Comparison of ENCODE assay signal across 12 cellular contexts in the genomic region with DNA sequence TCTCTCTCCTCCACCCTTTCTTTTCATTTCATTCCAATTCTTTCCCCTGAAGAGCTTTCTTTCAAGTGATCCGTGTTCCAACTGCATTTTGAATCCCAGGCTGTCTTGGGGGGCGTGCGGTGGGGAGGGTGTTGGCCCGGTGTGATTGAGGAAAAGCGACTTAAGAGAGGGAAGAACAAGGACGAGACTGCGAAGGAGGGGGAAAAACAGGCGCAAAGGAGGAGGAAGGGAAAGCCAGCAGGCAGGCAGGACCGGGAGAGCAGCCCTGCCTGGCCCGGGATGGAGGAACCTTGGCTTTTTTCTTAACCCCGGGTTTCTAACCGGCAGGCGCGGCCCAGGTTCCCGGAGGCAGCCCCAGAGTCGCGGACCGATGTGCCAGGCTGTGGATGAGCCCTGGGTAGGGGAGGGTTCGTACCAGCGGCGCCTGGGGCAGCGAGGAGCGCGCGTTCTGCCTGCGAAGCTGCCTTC. TPM values are rescaled to one million over a fixed set of nuclear protein-coding genes. Genes with fewer than 3 reads are reported as not detected.
DNase-seq lines count a peak whose midpoint lies in the region; FAIRE-seq and TF ChIP-seq lines count a peak whose summit lies in the region.
"Had no signal": no experiment of that assay in that cellular context is flagged by ENCODE, and none has a peak within 500 bp of the region (broad histone marks: within the 10 kb centered on the region; RNA-seq: fewer than 3 reads in every experiment).

No MANE protein-coding gene starts in this region.

- TF ChIP-seq CTCF in H9 (conservative IDR thresholded peaks at IDR 0.05) (no peak), H1 (IDR thresholded peaks at IDR 0.05; ENCODE audit: control extremely low read depth in 1 of 3, insufficient read depth in 1 of 3, low read depth in 1 of 3, low read length in 3 of 3) (no peak)

- H2AK5ac ChIP-seq in H9 (ENCODE audit: insufficient read length, low read length), result no peak overlapping the region
- no peak overlapping the region for H2AK5ac ChIP-seq in H1 (ENCODE audit: low read depth, low read length)

- CTCF ChIA-PET in activated naive CD4-positive, alpha-beta T cell treated with anti-CD3 and anti-CD28 coated beads, Interleukin-2, amount 10 ng/mL, durations not matched to agents 7 days and 5 days (lab: Charles Lee), result interaction anchor here (0.6 kb wide), 1 partner anchor 41 kb away, joined by 3 read pairs; no protein-coding TSS in a partner anchor
- CTCF ChIA-PET in H1 (lab: Charles Lee; ENCODE audit: partially characterized antibody), result interaction anchor here (0.8 to 1.6 kb wide), 7 partner anchors 10 to 683 kb away, joined by 3 to 7 read pairs (median 4); no protein-coding TSS in a partner anchor

- peak overlapping the region; percentile 7 for H3K27ac Mint-ChIP-seq in activated naive CD4-positive, alpha-beta T cell treated with anti-CD3 and anti-CD28 coated beads, Interleukin-2, amount 10 ng/mL, durations not matched to agents 7 days and 5 days
- H3K27ac Mint-ChIP-seq in H9, result no peak overlapping the region
- peak overlapping the region; percentile 38 for H3K27ac Mint-ChIP-seq in stimulated activated naive CD8-positive, alpha-beta T cell treated with anti-CD3 and anti-CD28 coated beads, Interleukin-15, Interleukin-2, amounts not matched to agents 100 ng/mL and 50 ng/mL, for 24 hours

- no peak overlapping the region for H4K8ac ChIP-seq in H9 (replicated peaks; ENCODE audit: insufficient read length, low read depth, low read length)
- no peak overlapping the region; the same call in 1 of the 2 replicates for H4K8ac ChIP-seq in H1 (ENCODE audit: extremely low read depth, insufficient read depth, low read length)

- H3K79me2 ChIP-seq in H9 (ENCODE audit: insufficient read depth, low read length) (no peaks in the 10 kb centered on the region), H1 (ENCODE audit: control insufficient read depth in 1 of 2, insufficient read depth in 2 of 2, low read length in 2 of 2) (no peaks in the 10 kb centered on the region)

- peaks cover 33% of the 10 kb centered on the region for H3K23me2 ChIP-seq in H9 (ENCODE audit: insufficient read length, low read depth, low read length, poor library complexity, severe bottlenecking)
- peaks cover 21% of the 10 kb centered on the region; the same call in 1 of the 2 replicates for H3K23me2 ChIP-seq in H1 (ENCODE audit: low read depth, low read length)

- H3K9ac ChIP-seq in H9 (ENCODE audit: extremely low read depth, insufficient read length, low read length), result no peak overlapping the region
- H3K9ac ChIP-seq in H1 (replicated peaks in 1 of 4; ENCODE audit: extremely low read depth in 1 of 4, low read depth in 3 of 4, low read length in 3 of 4), result no peak overlapping the region

- H3K18ac ChIP-seq in H9 (ENCODE audit: insufficient read length, low read depth, low read length) (no peak overlapping the region), H1 (ENCODE audit: extremely low read depth, low read length) (peak overlapping the region; percentile 24; the same call in 1 of the 2 replicates)

- peak overlapping the region; percentile 40 to 68 (median 47); a peak in 7 of 8 replicates for H3K4me3 ChIP-seq in H1 (ENCODE audit: extremely low read depth in 1 of 4, insufficient read depth in 2 of 4, low read depth in 3 of 4, low read length in 4 of 4)
- H3K4me3 ChIP-seq: pancreas had no signal

- H2BK5ac ChIP-seq in H9 (ENCODE audit: insufficient read length, low read length), result no peak overlapping the region
- no peak overlapping the region for H2BK5ac ChIP-seq in H1 (ENCODE audit: low read depth, low read length)

- peaks cover 16% of the 10 kb centered on the region for H3K4me1 Mint-ChIP-seq in activated naive CD4-positive, alpha-beta T cell treated with anti-CD3 and anti-CD28 coated beads, Interleukin-2, amount 10 ng/mL, durations not matched to agents 7 days and 5 days
- H3K4me1 Mint-ChIP-seq in H9, result peaks cover 42 to 50% of the 10 kb centered on the region in 2 experiments
- H3K4me1 Mint-ChIP-seq in stimulated activated naive CD8-positive, alpha-beta T cell treated with anti-CD3 and anti-CD28 coated beads, Interleukin-15, Interleukin-2, amounts not matched to agents 100 ng/mL and 50 ng/mL, for 24 hours (ENCODE audit: low read depth), result peaks cover 16% of the 10 kb centered on the region

- H3K4me2 ChIP-seq in H9 (ENCODE audit: insufficient read depth, insufficient read length, low read length) (peak overlapping the region; percentile 93), H1 (ENCODE audit: insufficient read depth in 1 of 2, low read depth in 2 of 2, low read length in 2 of 2) (peak overlapping the region; percentile 91 to 93)

- H4K20me1 ChIP-seq in H9 (ENCODE audit: control insufficient read depth, insufficient read depth, insufficient read length) (no peaks in the 10 kb centered on the region), H1 (replicated peaks in 1 of 2; ENCODE audit: control insufficient read depth in 1 of 2, insufficient read depth in 2 of 2, low read length in 2 of 2) (peaks cover 4 to 11% of the 10 kb centered on the region in 2 experiments)

- H2BK120ac ChIP-seq in H9 (ENCODE audit: low read depth, low read length, poor library complexity, severe bottlenecking) (no peak overlapping the region), H1 (replicated peaks; ENCODE audit: low read depth, low read length) (no peak overlapping the region)

- H3K23ac ChIP-seq in H9 (ENCODE audit: insufficient read length, low read depth, low read length) (no peak overlapping the region), H1 (ENCODE audit: insufficient read length) (no peak overlapping the region)

- no peaks in the 10 kb centered on the region for H3K9me3 ChIP-seq in H9 (ENCODE audit: control insufficient read depth, low read depth, low read length)
- no peaks in the 10 kb centered on the region; a peak in 1 of 4 replicates for H3K9me3 ChIP-seq in H1 (ENCODE audit: insufficient read depth in 2 of 2, low read depth in 1 of 2, low read length in 1 of 2)
- H3K9me3 ChIP-seq: pancreas had no signal

- H3K36me3 Mint-ChIP-seq in activated naive CD4-positive, alpha-beta T cell treated with anti-CD3 and anti-CD28 coated beads, Interleukin-2, amount 10 ng/mL, durations not matched to agents 7 days and 5 days, result peaks cover 2% of the 10 kb centered on the region
- no peaks in the 10 kb centered on the region; a peak in 1 of 7 replicates for H3K36me3 Mint-ChIP-seq in H9 (ENCODE audit: insufficient read depth in 1 of 3, low read depth in 3 of 3)
- H3K36me3 Mint-ChIP-seq in stimulated activated naive CD8-positive, alpha-beta T cell treated with anti-CD3 and anti-CD28 coated beads, Interleukin-15, Interleukin-2, amounts not matched to agents 100 ng/mL and 50 ng/mL, for 24 hours (ENCODE audit: low read depth), result no peaks in the 10 kb centered on the region

- H3K27me3 ChIP-seq in H9 (ENCODE audit: insufficient read depth, low read length), result peaks cover 76% of the 10 kb centered on the region
- H3K27me3 ChIP-seq in H1 (replicated peaks in 1 of 4; ENCODE audit: control insufficient read depth in 3 of 4, extremely low read depth in 1 of 4, insufficient read depth in 3 of 4, low read length in 3 of 4), result peaks cover 74 to 99% (median 89%) of the 10 kb centered on the region in 4 experiments

- POLR2A ChIA-PET in H1 (lab: Charles Lee; ENCODE audit: partially characterized antibody), result interaction anchor here (0.6 to 0.9 kb wide), 2 partner anchors 10 to 156 kb away, joined by 3 read pairs; no protein-coding TSS in a partner anchor

- no peak overlapping the region for H2BK12ac ChIP-seq in H9 (ENCODE audit: insufficient read length, low read depth, low read length)
- no peak overlapping the region for H2BK12ac ChIP-seq in H1 (ENCODE audit: low read depth, low read length)

- H4K91ac ChIP-seq in H9 (ENCODE audit: insufficient read length, low read depth, low read length) (no peak overlapping the region), H1 (replicated peaks; ENCODE audit: insufficient read length, low read length) (no peak overlapping the region)

- H3K4ac ChIP-seq in H9 (ENCODE audit: low read depth, low read length) (no peak overlapping the region), H1 (replicated peaks; ENCODE audit: insufficient read length, low read depth, low read length) (no peak overlapping the region)

- no peak overlapping the region for H3K4me3 Mint-ChIP-seq in activated naive CD4-positive, alpha-beta T cell treated with anti-CD3 and anti-CD28 coated beads, Interleukin-2, amount 10 ng/mL, durations not matched to agents 7 days and 5 days
- H3K4me3 Mint-ChIP-seq in H9, result peak overlapping the region; percentile 58 to 82
- no peak overlapping the region for H3K4me3 Mint-ChIP-seq in stimulated activated naive CD8-positive, alpha-beta T cell treated with anti-CD3 and anti-CD28 coated beads, Interleukin-15, Interleukin-2, amounts not matched to agents 100 ng/mL and 50 ng/mL, for 24 hours

- H2AFZ ChIP-seq in H9 (ENCODE audit: low read length), result no peak overlapping the region
- H2AFZ ChIP-seq in H1 (ENCODE audit: low read length), result peak overlapping the region; percentile 5; the same call in 1 of the 2 replicates

- H3K4me1 ChIP-seq in H9 (ENCODE audit: insufficient read depth, low read length), result peaks cover 4% of the 10 kb centered on the region; the same call in 1 of the 2 replicates
- peaks cover 3 to 30% (median 12%) of the 10 kb centered on the region in 4 experiments; a peak in 6 of 7 replicates for H3K4me1 ChIP-seq in H1 (replicated peaks in 1 of 4; ENCODE audit: control insufficient read depth in 3 of 4, insufficient read depth in 4 of 4, low read length in 3 of 4)

- FAIRE-seq in H1 (lab: Jason Lieb, UNC), result no peak
- no peak for FAIRE-seq in GM12891 (lab: Jason Lieb, UNC)
- FAIRE-seq: pancreas had no signal

- H3K9me3 Mint-ChIP-seq in activated naive CD4-positive, alpha-beta T cell treated with anti-CD3 and anti-CD28 coated beads, Interleukin-2, amount 10 ng/mL, durations not matched to agents 7 days and 5 days, result no peaks in the 10 kb centered on the region
- peaks cover 0 to 3% of the 10 kb centered on the region in 2 experiments; a peak in 3 of 5 replicates for H3K9me3 Mint-ChIP-seq in H9
- H3K9me3 Mint-ChIP-seq in stimulated activated naive CD8-positive, alpha-beta T cell treated with anti-CD3 and anti-CD28 coated beads, Interleukin-15, Interleukin-2, amounts not matched to agents 100 ng/mL and 50 ng/mL, for 24 hours, result no peaks in the 10 kb centered on the region

- no CpG with 5 or more reads among the region's 26 CpGs for WGBS in H9 (ENCODE audit: extremely low coverage, insufficient read length, low lambda C conversion rate)
- 3% methylated on average over 26 of the region's 26 CpGs; no CpG with 5 or more reads in 1 of the 2 experiments for WGBS in H1 (ENCODE audit: extremely low coverage in 1 of 2, insufficient coverage in 1 of 2, insufficient read length in 1 of 2, insufficient replicate concordance in 2 of 2, low coverage in 1 of 2, low lambda C conversion rate in 2 of 2, missing lambda C conversion rate in 1 of 2), 2 experiments

- DNase-seq in activated naive CD4-positive, alpha-beta T cell treated with anti-CD3 and anti-CD28 coated beads, Interleukin-2, amount 10 ng/mL, durations not matched to agents 7 days and 5 days, result no peak
- DNase-seq in activated naive CD4-positive, alpha-beta T cell treated with anti-CD3 and anti-CD28 coated beads, Interleukin-2, amount 50 U/mL, for 16 hours, result no peak
- DNase-seq in H9 (peak; percentile 38), H1 (ENCODE audit: low read depth in 1 of 2, low spot score in 2 of 2) (no peak), GM12891 (ENCODE audit: insufficient read length, low spot score) (no peak), putamen (ENCODE audit: low spot score) (no peak)
- no peak for DNase-seq in effector CD8-positive, alpha-beta T cell (lab: John Stamatoyannopoulos, UW)
- DNase-seq: Calu3 had no signal

- H4K5ac ChIP-seq in H9 (ENCODE audit: insufficient read length, low read depth, low read length) (no peak overlapping the region), H1 (ENCODE audit: insufficient read length, low read depth, low read length) (no peak overlapping the region)

- no peak overlapping the region for H3K27ac ChIP-seq in H9 (ENCODE audit: insufficient read length, low read depth, low read length)
- H3K27ac ChIP-seq in H1 (ENCODE audit: low read depth, low read length), result no peak overlapping the region
- H3K27ac ChIP-seq: cardiac muscle cell, pancreas had no signal

- H3K79me1 ChIP-seq in H9 (ENCODE audit: insufficient read depth, low read depth, low read length, poor library complexity, severe bottlenecking), result no peaks in the 10 kb centered on the region
- H3K79me1 ChIP-seq in H1 (ENCODE audit: low read depth, low read length), result no peaks in the 10 kb centered on the region

- no peak overlapping the region for H2BK20ac ChIP-seq in H9 (ENCODE audit: low read depth, low read length, poor library complexity, severe bottlenecking)
- no peak overlapping the region for H2BK20ac ChIP-seq in H1 (ENCODE audit: low read length)

- TF ChIP-seq POLR2A in H1 (IDR thresholded peaks at IDR 0.05; ENCODE audit: control extremely low read depth in 1 of 2, low read depth in 2 of 2, low read length in 2 of 2) (no peak), GM12891 (IDR thresholded peaks at IDR 0.05; ENCODE audit: low read depth, low read length) (no peak)

- H3K14ac ChIP-seq in H9 (ENCODE audit: insufficient read depth, low read length) (no peak overlapping the region), H1 (ENCODE audit: insufficient read length) (no peak overlapping the region)

- no peak for TF ChIP-seq EP300 in H1 (IDR thresholded peaks at IDR 0.05; ENCODE audit: borderline replicate concordance in 1 of 2, low read depth in 2 of 2, low read length in 2 of 2)

- TF ChIP-seq RAD21 in H1 (IDR thresholded peaks at IDR 0.05 in 1 of 2, conservative IDR thresholded peaks at IDR 0.05 in 1 of 2; ENCODE audit: low read depth in 2 of 2, low read length in 2 of 2), result no peak

- H2BK15ac ChIP-seq in H9 (ENCODE audit: low read depth, low read length) (no peak overlapping the region), H1 (ENCODE audit: low read length) (no peak overlapping the region; the same call in 1 of the 2 replicates)

- H3K36me3 ChIP-seq in H1 (ENCODE audit: control insufficient read depth in 2 of 4, insufficient read depth in 4 of 4, low read length in 3 of 4), result peaks cover 0 to 6% (median 0%) of the 10 kb centered on the region in 4 experiments; a peak in 1 of 8 replicates
- H3K36me3 ChIP-seq: cardiac muscle cell, pancreas had no signal

- no peak overlapping the region for H3K56ac ChIP-seq in H9 (ENCODE audit: insufficient read length, low read depth, low read length)
- H3K56ac ChIP-seq in H1 (replicated peaks; ENCODE audit: insufficient read length, low read depth, low read length), result no peak overlapping the region

- no peak overlapping the region for H3T11ph ChIP-seq in H9 (ENCODE audit: low read length)

- H3K27me3 Mint-ChIP-seq in activated naive CD4-positive, alpha-beta T cell treated with anti-CD3 and anti-CD28 coated beads, Interleukin-2, amount 10 ng/mL, durations not matched to agents 7 days and 5 days, result peaks cover 95% of the 10 kb centered on the region
- peaks cover 99% of the 10 kb centered on the region for H3K27me3 Mint-ChIP-seq in H9 (ENCODE audit: low read depth)
- peaks cover 75% of the 10 kb centered on the region for H3K27me3 Mint-ChIP-seq in stimulated activated naive CD8-positive, alpha-beta T cell treated with anti-CD3 and anti-CD28 coated beads, Interleukin-15, Interleukin-2, amounts not matched to agents 100 ng/mL and 50 ng/mL, for 24 hours

RNA-seq across cellular contexts. Expression of a gene that starts 1.3 kb away (rescaled TPM):
- not detected in 2 replicates for total RNA-seq in H9 (2021)
- not detected in 2 replicates for total RNA-seq in H1 (2021; fragmentation: NEBNext Ultra II Directional; extraction: Animal tissue kit (Norgen Biotek cat#: 25700))
- 0.02 and 0.14 TPM in 2 replicates for polyA plus RNA-seq in H1 (2011; rRNA removed)
- 0.03 TPM for polyA plus RNA-seq in H1 (2011; cell fraction: cytosol; rRNA removed)
- polyA plus RNA-seq in H1 (2011; cell fraction: nucleus; rRNA removed), result not detected
- not detected in 4 replicates for polyA plus RNA-seq in H1 (2012, experiment 1 of 2)
- not detected for polyA plus RNA-seq in H1 (2012, experiment 2 of 2)
- polyA plus RNA-seq in H1 (2013, experiment 1 of 2), result not detected
- polyA plus RNA-seq in H1 (2013, experiment 2 of 2), result not detected
- polyA minus RNA-seq in H1 (2011; rRNA and poly(A)+ RNA removed), result not detected in 2 replicates
- not detected for polyA minus RNA-seq in H1 (2011; cell fraction: cytosol; rRNA and poly(A)+ RNA removed)
- not detected for polyA minus RNA-seq in H1 (2011; cell fraction: nucleus; rRNA and poly(A)+ RNA removed)
- polyA plus RNA-seq in GM12891 (2012; ENCODE audit: low read depth, missing spikeins), result not detected
- total RNA-seq: Calu3, cardiac muscle cell, LHCN-M2 had no signal
- polyA plus RNA-seq: cardiac muscle cell had no signal

Comparison
In these comparisons a context has a peak if more than half of its experiments do, and no peak if none do; other contexts are left out.
1. H3K27ac Mint-ChIP-seq: peak in activated naive CD4-positive, alpha-beta T cell treated with anti-CD3 and anti-CD28 coated beads, Interleukin-2, amount 10 ng/mL, durations not matched to agents 7 days and 5 days (single experiment) and stimulated activated naive CD8-positive, alpha-beta T cell treated with anti-CD3 and anti-CD28 coated beads, Interleukin-15, Interleukin-2, amounts not matched to agents 100 ng/mL and 50 ng/mL, for 24 hours (single experiment); none in H9 (0 of 3).
2. H3K4me3 Mint-ChIP-seq: peak in H9 (2 of 2); none in activated naive CD4-positive, alpha-beta T cell treated with anti-CD3 and anti-CD28 coated beads, Interleukin-2, amount 10 ng/mL, durations not matched to agents 7 days and 5 days (single experiment) and stimulated activated naive CD8-positive, alpha-beta T cell treated with anti-CD3 and anti-CD28 coated beads, Interleukin-15, Interleukin-2, amounts not matched to agents 100 ng/mL and 50 ng/mL, for 24 hours (single experiment).